In genomic region chr21:33943293-33943692, GRCh38 we compare ENCODE assay signal across 22 cellular contexts. TPM values are rescaled to one million over a fixed set of nuclear protein-coding genes. Genes with fewer than 3 reads are reported as not detected.
DNase-seq lines count a peak whose midpoint lies in the region; ATAC-seq, FAIRE-seq and TF ChIP-seq lines count a peak whose summit lies in the region.
"Had no signal": no experiment of that assay in that cellular context is flagged by ENCODE, and none has a peak within 500 bp of the region (broad histone marks: within the 10 kb centered on the region; RNA-seq: fewer than 3 reads in every experiment).

No MANE protein-coding gene starts in this region.

- POLR2A ChIA-PET in HepG2 (lab: Yijun Ruan, JAX), result no interaction called here

- no peak overlapping the region for H2AK5ac ChIP-seq in neuronal stem cell (ENCODE audit: low read depth, low read length)

- H3K27me3 ChIP-seq in CD4-positive, CD25-positive, alpha-beta regulatory T cell (ENCODE audit: control insufficient read depth, insufficient read depth, low read length), result no peaks in the 10 kb centered on the region
- H3K27me3 ChIP-seq in HepG2 (ENCODE audit: control insufficient read depth in 1 of 2, insufficient read depth in 2 of 2, low read length in 2 of 2) (no peaks in the 10 kb centered on the region), neuronal stem cell (ENCODE audit: control insufficient read depth in 3 of 3, insufficient read depth in 3 of 3, low read depth in 1 of 3, low read length in 3 of 3) (no peaks in the 10 kb centered on the region)
- H3K27me3 ChIP-seq: spleen had no signal

- no peaks in the 10 kb centered on the region for H3K79me2 ChIP-seq in HepG2 (ENCODE audit: insufficient read depth, low read length)

- CTCF ChIA-PET in HepG2 (lab: Yijun Ruan, JAX; ENCODE audit: low intra/inter-chr PET ratio, low total read pairs), result no interaction called here

- H3K4me3 Mint-ChIP-seq in CD4-positive, CD25-positive, alpha-beta regulatory T cell, result peak overlapping the region in 1 of 4 donors; percentile 49
- H3K4me3 Mint-ChIP-seq: activated CD4-positive, alpha-beta memory T cell treated with anti-CD3 and anti-CD28 coated beads, Interleukin-2, amount 10 ng/mL, durations not matched to agents 7 days and 5 days; activated T-cell treated with anti-CD3 and anti-CD28 coated beads, Interleukin-2, amount 50 U/mL, for 4 hours; naive B cell had no signal

- no peaks in the 10 kb centered on the region for H3K27me3 Mint-ChIP-seq in CD4-positive, CD25-positive, alpha-beta regulatory T cell
- H3K27me3 Mint-ChIP-seq: activated CD4-positive, alpha-beta memory T cell treated with anti-CD3 and anti-CD28 coated beads, Interleukin-2, amount 10 ng/mL, durations not matched to agents 7 days and 5 days; effector memory CD8-positive, alpha-beta T cell; naive B cell had no signal

- H4K91ac ChIP-seq in neuronal stem cell (ENCODE audit: low read depth, low read length, poor library complexity), result no peak overlapping the region

- H3K4me3 ChIP-seq in CD4-positive, CD25-positive, alpha-beta regulatory T cell (ENCODE audit: low read depth, low read length), result no peak overlapping the region
- H3K4me3 ChIP-seq in HepG2 (replicated peaks in 1 of 3; ENCODE audit: insufficient read depth in 1 of 3, low read depth in 2 of 3, low read length in 3 of 3) (no peak overlapping the region), neuronal stem cell (ENCODE audit: low read length in 2 of 2) (no peak overlapping the region)
- H3K4me3 ChIP-seq: spleen had no signal

- intact Hi-C loops in HepG2 (cut with micrococcal nuclease; ENCODE audit: unreplicated experiment), result no loop called here

- no peak for TF ChIP-seq EP300 in HepG2 (IDR thresholded peaks at IDR 0.05; ENCODE audit: low read depth in 2 of 2, low read length in 2 of 2)
- no peak for TF ChIP-seq EP300 in HepG2 (CRISPR knock-in tag; IDR thresholded peaks at IDR 0.05; ENCODE audit: borderline replicate concordance)

- peak overlapping the region in 1 of 3 donors; percentile 32 for H3K27ac Mint-ChIP-seq in CD4-positive, CD25-positive, alpha-beta regulatory T cell
- H3K27ac Mint-ChIP-seq: activated CD4-positive, alpha-beta memory T cell treated with anti-CD3 and anti-CD28 coated beads, Interleukin-2, amount 10 ng/mL, durations not matched to agents 7 days and 5 days; naive B cell had no signal

- H3K18ac ChIP-seq in neuronal stem cell (ENCODE audit: low read length), result no peak overlapping the region

- H3K4ac ChIP-seq in neuronal stem cell (ENCODE audit: low read length), result no peak overlapping the region

- WGBS in HepG2 (ENCODE audit: low lambda C conversion rate), result 86% methylated on average over 1 of the region's 2 CpGs
- WGBS in neuronal stem cell (ENCODE audit: extremely low coverage in 2 of 2, insufficient read length in 2 of 2, insufficient replicate concordance in 1 of 2), 2 donors, result no CpG with 5 or more reads among the region's 2 CpGs

- no peaks in the 10 kb centered on the region for H3K9me3 ChIP-seq in CD4-positive, CD25-positive, alpha-beta regulatory T cell (ENCODE audit: control insufficient read depth in 2 of 2, low read length in 2 of 2)
- no peaks in the 10 kb centered on the region for H3K9me3 ChIP-seq in HepG2 (ENCODE audit: low read length)
- peaks cover 0 to 6% of the 10 kb centered on the region in 2 donors for H3K9me3 ChIP-seq in neuronal stem cell (replicated peaks in 1 of 2; ENCODE audit: control insufficient read depth in 2 of 2, insufficient read depth in 1 of 2, low read depth in 1 of 2, low read length in 2 of 2)
- H3K9me3 ChIP-seq: spleen had no signal

- peaks cover 0 to 3% (median 0%) of the 10 kb centered on the region in 7 donors for H3K9me3 Mint-ChIP-seq in CD4-positive, CD25-positive, alpha-beta regulatory T cell
- H3K9me3 Mint-ChIP-seq: effector memory CD8-positive, alpha-beta T cell had no signal

- in situ Hi-C loops in HepG2 (cut with HindIII; ENCODE audit: extremely low pct_ligation_motif_present, low pct_unique_long_range_greater_than_20kb), result no loop called here

- no peaks in the 10 kb centered on the region for H4K20me1 ChIP-seq in HepG2 (ENCODE audit: insufficient read depth, low read length)

- ATAC-seq in CD4-positive, CD25-positive, alpha-beta regulatory T cell (ENCODE audit: low read depth in 2 of 2), result no peak
- ATAC-seq in HepG2 (no peak), HG03196 (IDR thresholded peaks at IDR 0.05; ENCODE audit: unreplicated experiment) (no peak)
- ATAC-seq: activated T-cell treated with anti-CD3 and anti-CD28 coated beads, Interleukin-2, amount 50 U/mL, for 4 hours; effector memory CD8-positive, alpha-beta T cell; Right ventricle myocardium inferior had no signal

- H2BK12ac ChIP-seq in neuronal stem cell (ENCODE audit: low read length), result no peak overlapping the region

- TF ChIP-seq RAD21 in HepG2 (CRISPR knock-in tag; IDR thresholded peaks at IDR 0.05), result no peak

- H3K4me1 ChIP-seq in CD4-positive, CD25-positive, alpha-beta regulatory T cell (ENCODE audit: control insufficient read depth, insufficient read depth, low read length, poor library complexity, severe bottlenecking), result peaks cover 44% of the 10 kb centered on the region
- H3K4me1 ChIP-seq in HepG2 (ENCODE audit: insufficient read depth, low read length), result peaks cover 25% of the 10 kb centered on the region
- peaks cover 12 to 16% of the 10 kb centered on the region in 2 donors for H3K4me1 ChIP-seq in neuronal stem cell (ENCODE audit: control insufficient read depth in 2 of 2, insufficient read depth in 1 of 2, low read depth in 1 of 2, low read length in 2 of 2)

- TF ChIP-seq POLR2A in HepG2 (IDR thresholded peaks at IDR 0.05; ENCODE audit: insufficient read depth in 1 of 2, low read depth in 2 of 2, low read length in 2 of 2), result no peak

- no peak for FAIRE-seq in HepG2 (lab: Jason Lieb, UNC)

- H3K36me3 Mint-ChIP-seq in CD4-positive, CD25-positive, alpha-beta regulatory T cell, result peaks cover 33% of the 10 kb centered on the region
- H3K36me3 Mint-ChIP-seq: naive B cell had no signal

- no peak overlapping the region for H4K8ac ChIP-seq in neuronal stem cell (ENCODE audit: low read depth, low read length)

- no peak for DNase-seq in CD4-positive, CD25-positive, alpha-beta regulatory T cell
- DNase-seq in NCI-H1105 (lab: John Stamatoyannopoulos, UW), result peak; percentile 48
- DNase-seq in NCI-H748 (lab: John Stamatoyannopoulos, UW; ENCODE audit: unreplicated experiment), result peak; percentile 92
- DNase-seq in dermis blood vessel endothelial cell, result peak; percentile 75
- no peak for DNase-seq in HepG2 (ENCODE audit: low spot score)
- DNase-seq in NCI-H774 (lab: John Stamatoyannopoulos, UW), result no peak
- no peak for DNase-seq in neuronal stem cell (ENCODE audit: low spot score)
- DNase-seq: activated CD4-positive, alpha-beta memory T cell treated with anti-CD3 and anti-CD28 coated beads, Interleukin-2, amount 10 ng/mL, durations not matched to agents 7 days and 5 days; activated CD4-positive, CD25-positive, alpha-beta regulatory T cell; activated naive CD4-positive, alpha-beta T cell treated with anti-CD3 and anti-CD28 coated beads, Interleukin-2, amount 50 U/mL, for 16 hours; activated T-cell treated with anti-CD3 and anti-CD28 coated beads, Interleukin-2, amount 50 U/mL, for 4 hours; DMS153; effector memory CD8-positive, alpha-beta T cell; mesenchymal stem cell; naive B cell; NCI-H1694; NCI-H510A treated with DMSO at 0.1 percent for 48 hours; OCI-M1; spleen had no signal

- H3K79me1 ChIP-seq in neuronal stem cell (ENCODE audit: low read depth, low read length), result no peaks in the 10 kb centered on the region

- no peak overlapping the region for H2AFZ ChIP-seq in HepG2 (ENCODE audit: low read length)
- no peak overlapping the region for H2AFZ ChIP-seq in neuronal stem cell (ENCODE audit: low read length)

- peaks cover 31 to 87% (median 52%) of the 10 kb centered on the region in 4 donors for H3K4me1 Mint-ChIP-seq in CD4-positive, CD25-positive, alpha-beta regulatory T cell

- TF ChIP-seq CTCF in HepG2 (CRISPR knock-in tag; IDR thresholded peaks at IDR 0.05), result no peak

- H2BK120ac ChIP-seq in neuronal stem cell (ENCODE audit: low read depth, low read length), result no peak overlapping the region

- no peak overlapping the region for H3K9ac ChIP-seq in HepG2 (ENCODE audit: insufficient read depth, low read depth, low read length)
- H3K9ac ChIP-seq in neuronal stem cell (ENCODE audit: low read depth, low read length, poor library complexity), result no peak overlapping the region

- peaks cover 30% of the 10 kb centered on the region for H3K36me3 ChIP-seq in CD4-positive, CD25-positive, alpha-beta regulatory T cell (ENCODE audit: control insufficient read depth, insufficient read depth, low read length)
- no peaks in the 10 kb centered on the region for H3K36me3 ChIP-seq in HepG2 (replicated peaks in 1 of 2; ENCODE audit: control insufficient read depth in 1 of 2, insufficient read depth in 2 of 2, low read length in 2 of 2)
- no peaks in the 10 kb centered on the region for H3K36me3 ChIP-seq in neuronal stem cell (replicated peaks in 1 of 2; ENCODE audit: control insufficient read depth in 2 of 2, insufficient read depth in 2 of 2, low read length in 2 of 2)
- H3K36me3 ChIP-seq: spleen had no signal

- H3K23ac ChIP-seq in neuronal stem cell (ENCODE audit: low read depth, low read length, poor library complexity), result no peak overlapping the region

- no peak overlapping the region for H2BK5ac ChIP-seq in neuronal stem cell (ENCODE audit: low read length)

- BruUV-seq in HepG2 (replicated peaks; lab: Mats Ljungman, UMichigan), result no TSS peak

- no peak overlapping the region for H3K14ac ChIP-seq in neuronal stem cell (ENCODE audit: low read length)

- no peak overlapping the region for H2BK15ac ChIP-seq in neuronal stem cell (ENCODE audit: low read length)

- H3K4me2 ChIP-seq in HepG2 (ENCODE audit: low read depth, low read length), result no peak overlapping the region
- no peak overlapping the region for H3K4me2 ChIP-seq in neuronal stem cell (ENCODE audit: insufficient read depth, low read length, poor library complexity, severe bottlenecking)

- H3K27ac ChIP-seq in CD4-positive, CD25-positive, alpha-beta regulatory T cell (ENCODE audit: insufficient read depth, low read length, poor library complexity, severe bottlenecking), result peak overlapping the region; percentile 9
- H3K27ac ChIP-seq in HepG2 (ENCODE audit: extremely low read length, insufficient read depth, low read length) (no peak overlapping the region), neuronal stem cell (replicated peaks; ENCODE audit: low read length) (no peak overlapping the region)
- H3K27ac ChIP-seq: C4-2B, spleen had no signal

RNA-seq across cellular contexts. Expression of gene ATP5PO, which starts 27.7 kb away (rescaled TPM):
- 119 TPM for total RNA-seq in CD4-positive, CD25-positive, alpha-beta regulatory T cell
- 100 to 1,000 TPM; 389 to 458 (median 427) TPM for polyA plus RNA-seq in CD4-positive, CD25-positive, alpha-beta regulatory T cell
- total RNA-seq in dermis blood vessel endothelial cell, result 125 and 193 TPM in 2 replicates
- 256 and 343 TPM in 2 replicates for total RNA-seq in HepG2 (2016; rRNA removed; fragmentation: Illumina TruSeq; extraction: Trizol)
- 164 and 167 TPM in 2 replicates for total RNA-seq in HepG2 (2016; cell fraction: cytosol; rRNA removed; fragmentation: Illumina TruSeq; extraction: Trizol; ENCODE audit: low read depth)
- 249 and 372 TPM in 2 replicates for total RNA-seq in HepG2 (2016; cell fraction: insoluble cytoplasmic fraction; rRNA removed; fragmentation: Illumina TruSeq; extraction: Trizol)
- 151 and 155 TPM in 2 replicates for total RNA-seq in HepG2 (2016; cell fraction: membrane; rRNA removed; fragmentation: Illumina TruSeq; extraction: Trizol)
- total RNA-seq in HepG2 (2016; cell fraction: nucleus; rRNA removed; fragmentation: Illumina TruSeq; extraction: Trizol), result 91.7 and 110 TPM in 2 replicates
- 210 and 297 TPM in 2 replicates for polyA plus RNA-seq in HepG2 (2011; rRNA removed)
- polyA plus RNA-seq in HepG2 (2011; cell fraction: cytosol; rRNA removed), result 191 and 238 TPM in 2 replicates
- polyA plus RNA-seq in HepG2 (2011; cell fraction: nucleus; rRNA removed), result 57.6 and 58.8 TPM in 2 replicates
- polyA plus RNA-seq in HepG2 (2012), result 189 and 218 TPM in 2 replicates
- polyA plus RNA-seq in HepG2 (2016; cell fraction: cytosol; fragmentation: Illumina TruSeq; extraction: Trizol; ENCODE audit: low read depth), result 156 and 166 TPM in 2 replicates
- polyA plus RNA-seq in HepG2 (2016; cell fraction: insoluble cytoplasmic fraction; fragmentation: Illumina TruSeq; extraction: Trizol; ENCODE audit: low read depth), result 387 and 430 TPM in 2 replicates
- polyA plus RNA-seq in HepG2 (2016; cell fraction: membrane; fragmentation: Illumina TruSeq; extraction: Trizol; ENCODE audit: low read depth), result 145 and 159 TPM in 2 replicates
- 154 and 160 TPM in 2 replicates for polyA plus RNA-seq in HepG2 (2016; cell fraction: nucleus; fragmentation: Illumina TruSeq; extraction: Trizol; ENCODE audit: insufficient read depth, low read depth)
- 48.9 and 100 TPM in 2 replicates for polyA minus RNA-seq in HepG2 (2011; rRNA and poly(A)+ RNA removed; ENCODE audit: low replicate concordance)
- polyA minus RNA-seq in HepG2 (2011; cell fraction: cytosol; rRNA and poly(A)+ RNA removed), result 42.2 and 52.1 TPM in 2 replicates
- 34.6 and 39.2 TPM in 2 replicates for polyA minus RNA-seq in HepG2 (2011; cell fraction: nucleus; rRNA and poly(A)+ RNA removed)
- polyA plus RNA-seq in neuronal stem cell (2013, experiment 1 of 2), result 378 TPM
- 387 TPM for polyA plus RNA-seq in neuronal stem cell (2013, experiment 2 of 2)

Comparison
In these comparisons a context has a peak if more than half of its experiments do, and no peak if none do; other contexts are left out.
1. DNase-seq: peak in NCI-H1105 (single experiment), NCI-H748 (single experiment) and dermis blood vessel endothelial cell (single experiment); none in CD4-positive, CD25-positive, alpha-beta regulatory T cell (0 of 3), HepG2 (single experiment), NCI-H774 (single experiment) and neuronal stem cell (single experiment).